Comparison of ENCODE assay signal across 8 cellular contexts in the genomic region with DNA sequence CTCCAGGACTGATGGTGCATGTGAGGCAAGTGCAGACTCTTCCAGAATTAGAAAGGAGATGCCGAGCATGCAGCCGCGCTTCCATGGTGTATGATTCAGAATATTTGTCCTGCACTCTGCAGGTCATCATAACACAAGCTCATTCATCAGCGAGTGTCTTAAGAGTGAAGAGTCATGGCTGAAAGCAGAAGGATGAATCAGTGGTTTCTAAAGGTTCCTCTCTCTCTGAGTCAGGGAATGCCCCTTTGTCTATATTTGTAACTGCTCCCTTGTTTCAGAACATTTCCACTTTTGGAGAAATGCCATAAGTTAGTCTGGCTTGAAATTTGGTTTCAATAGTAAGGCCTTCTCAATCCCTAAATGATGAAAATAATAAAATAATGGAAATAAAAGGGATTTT. TPM values are rescaled to one million over a fixed set of nuclear protein-coding genes. Genes with fewer than 3 reads are reported as not detected.
DNase-seq lines count a peak whose midpoint lies in the region; ATAC-seq lines count a peak whose summit lies in the region.

No MANE protein-coding gene starts in this region.

- H3K27ac Mint-ChIP-seq in dendritic cell treated with granulocyte-macrophage colony-stimulating factor and Interleukin-4, amounts not matched to agents 40 ng/mL and 50 ng/mL, for 4 days = peak overlapping the region; percentile 6
- H3K27ac Mint-ChIP-seq in activated CD4-positive, alpha-beta T cell treated with anti-CD3 and anti-CD28 coated beads, Interleukin-2, amount 10 ng/mL, durations not matched to agents 7 days and 5 days = no peak overlapping the region

- CTCF ChIA-PET in activated CD4-positive, alpha-beta T cell treated with anti-CD3 and anti-CD28 coated beads, Interleukin-2, amount 10 ng/mL, durations not matched to agents 7 days and 5 days (lab: Charles Lee) = no interaction called here

- H3K4me3 Mint-ChIP-seq in dendritic cell treated with granulocyte-macrophage colony-stimulating factor and Interleukin-4, amounts not matched to agents 40 ng/mL and 50 ng/mL, for 4 days = peak overlapping the region; percentile 24
- no peak overlapping the region for H3K4me3 Mint-ChIP-seq in activated CD4-positive, alpha-beta T cell treated with anti-CD3 and anti-CD28 coated beads, Interleukin-2, amount 10 ng/mL, durations not matched to agents 7 days and 5 days

- no peaks in the 10 kb centered on the region for H3K9me3 Mint-ChIP-seq in dendritic cell treated with granulocyte-macrophage colony-stimulating factor and Interleukin-4, amounts not matched to agents 40 ng/mL and 50 ng/mL, for 4 days
- no peaks in the 10 kb centered on the region for H3K9me3 Mint-ChIP-seq in activated CD4-positive, alpha-beta T cell treated with anti-CD3 and anti-CD28 coated beads, Interleukin-2, amount 10 ng/mL, durations not matched to agents 7 days and 5 days

- peaks cover 19% of the 10 kb centered on the region for H3K27me3 Mint-ChIP-seq in dendritic cell treated with granulocyte-macrophage colony-stimulating factor and Interleukin-4, amounts not matched to agents 40 ng/mL and 50 ng/mL, for 4 days
- peaks cover 4% of the 10 kb centered on the region for H3K27me3 Mint-ChIP-seq in activated CD4-positive, alpha-beta T cell treated with anti-CD3 and anti-CD28 coated beads, Interleukin-2, amount 10 ng/mL, durations not matched to agents 7 days and 5 days

- intact Hi-C loops in dendritic cell treated with granulocyte-macrophage colony-stimulating factor and Interleukin-4, amounts not matched to agents 40 ng/mL and 50 ng/mL, for 4 days (cut with micrococcal nuclease) = no loop called here

- ATAC-seq in GM21390 (IDR thresholded peaks at IDR 0.05; ENCODE audit: unreplicated experiment) (peak; percentile 93), HG03571 (IDR thresholded peaks at IDR 0.05; ENCODE audit: unreplicated experiment) (peak; percentile 84)

- POLR2A ChIA-PET in activated CD4-positive, alpha-beta T cell treated with anti-CD3 and anti-CD28 coated beads, Interleukin-2, amount 10 ng/mL, durations not matched to agents 7 days and 5 days (lab: Charles Lee) = no interaction called here

- peaks cover 12% of the 10 kb centered on the region for H3K4me1 Mint-ChIP-seq in dendritic cell treated with granulocyte-macrophage colony-stimulating factor and Interleukin-4, amounts not matched to agents 40 ng/mL and 50 ng/mL, for 4 days (ENCODE audit: low read depth)
- no peaks in the 10 kb centered on the region for H3K4me1 Mint-ChIP-seq in activated CD4-positive, alpha-beta T cell treated with anti-CD3 and anti-CD28 coated beads, Interleukin-2, amount 10 ng/mL, durations not matched to agents 7 days and 5 days

- DNase-seq in EH (ENCODE audit: low read depth) = peak; percentile 97
- DNase-seq in NCI-H1436 (lab: John Stamatoyannopoulos, UW) = no peak
- DNase-seq in stimulated activated CD4-positive, alpha-beta T cell treated with anti-CD3 and anti-CD28 coated beads, Interleukin-15, amount 100 ng/mL, for 24 hours = no peak
- no peak for DNase-seq in activated CD4-positive, alpha-beta T cell treated with anti-CD3 and anti-CD28 coated beads, Interleukin-2, amount 10 ng/mL, durations not matched to agents 7 days and 5 days

- H3K36me3 Mint-ChIP-seq in dendritic cell treated with granulocyte-macrophage colony-stimulating factor and Interleukin-4, amounts not matched to agents 40 ng/mL and 50 ng/mL, for 4 days (ENCODE audit: low read depth) = no peaks in the 10 kb centered on the region
- no peaks in the 10 kb centered on the region for H3K36me3 Mint-ChIP-seq in activated CD4-positive, alpha-beta T cell treated with anti-CD3 and anti-CD28 coated beads, Interleukin-2, amount 10 ng/mL, durations not matched to agents 7 days and 5 days (ENCODE audit: low read depth)

- peak overlapping the region; percentile 12 for H3K27ac ChIP-seq in temporal lobe (ENCODE audit: low read depth, low read length)

RNA-seq across cellular contexts. Expression of gene HECW1, which starts 52.3 kb away (rescaled TPM):
- 35.4 TPM for total RNA-seq in temporal lobe
- not detected for total RNA-seq in activated CD4-positive, alpha-beta T cell treated with anti-CD3 and anti-CD28 coated beads, Interleukin-2, amount 10 ng/mL, durations not matched to agents 7 days and 5 days

Comparison
In these comparisons a context has a peak if more than half of its experiments do, and no peak if none do; other contexts are left out.
1. RNA of gene HECW1, which starts 52.3 kb away (total RNA-seq): 35.4 TPM in temporal lobe (single experiment); not detected in activated CD4-positive, alpha-beta T cell treated with anti-CD3 and anti-CD28 coated beads, Interleukin-2, amount 10 ng/mL, durations not matched to agents 7 days and 5 days; every median in the first group is over 10 times any median in the second.